15 cellular contexts compared by ENCODE assay signal in genomic region chr12:59636945-59637656, GRCh38. TPM values are rescaled to one million over a fixed set of nuclear protein-coding genes. Genes with fewer than 3 reads are reported as not detected.
DNase-seq lines count a peak whose midpoint lies in the region; ATAC-seq lines count a peak whose summit lies in the region.
"Had no signal": no experiment of that assay in that cellular context is flagged by ENCODE, and none has a peak within 500 bp of the region (broad histone marks: within the 10 kb centered on the region; RNA-seq: fewer than 3 reads in every experiment).

No MANE protein-coding gene starts in this region.

- H3K36me3 Mint-ChIP-seq in activated naive CD4-positive, alpha-beta T cell treated with anti-CD3 and anti-CD28 coated beads for 36 hours (ENCODE audit: low read depth): peaks cover 16% of the 10 kb centered on the region

- DNase-seq in activated naive CD4-positive, alpha-beta T cell treated with anti-CD3 and anti-CD28 coated beads for 36 hours: no peak
- no peak for DNase-seq in activated naive CD4-positive, alpha-beta T cell (lab: John Stamatoyannopoulos, UW)
- DNase-seq in Right ventricle myocardium superior (no peak), aorta (no peak), LoVo (ENCODE audit: low spot score) (no peak), NCI-H748 treated with DMSO at 0.1 percent for 48 hours (lab: John Stamatoyannopoulos, UW) (no peak)
- DNase-seq: ACHN; activated CD8-positive, alpha-beta memory T cell treated with anti-CD3 and anti-CD28 coated beads, Interleukin-2, amount 10 ng/mL, durations not matched to agents 7 days and 5 days; DMS79; mammary epithelial cell; NCI-H2171 treated with DMSO at 0.1 percent for 48 hours; Peyer's patch had no signal

- no peaks in the 10 kb centered on the region for H3K27me3 ChIP-seq in aorta (ENCODE audit: control insufficient read depth in 1 of 2, insufficient read depth in 2 of 2, low read length in 1 of 2)
- H3K27me3 ChIP-seq: Peyer's patch had no signal

- CTCF ChIA-PET in activated naive CD4-positive, alpha-beta T cell treated with anti-CD3 and anti-CD28 coated beads for 36 hours (lab: Charles Lee): interaction anchor here (1.0 kb wide), 1 partner anchor 32 kb away, joined by 4 read pairs; no protein-coding TSS in a partner anchor

- no peaks in the 10 kb centered on the region for H3K36me3 ChIP-seq in aorta (ENCODE audit: control insufficient read depth in 1 of 2, insufficient read depth in 2 of 2, low read length in 1 of 2)
- H3K36me3 ChIP-seq: Peyer's patch had no signal

- H3K4me3 ChIP-seq in aorta (ENCODE audit: low read length in 2 of 2): no peak overlapping the region
- H3K4me3 ChIP-seq: Peyer's patch had no signal

- H3K9me3 ChIP-seq in aorta (ENCODE audit: control insufficient read depth, low read length): no peaks in the 10 kb centered on the region
- H3K9me3 ChIP-seq: Peyer's patch had no signal

- peaks cover 46% of the 10 kb centered on the region for H3K4me1 Mint-ChIP-seq in activated naive CD4-positive, alpha-beta T cell treated with anti-CD3 and anti-CD28 coated beads for 36 hours (ENCODE audit: low read depth)

- H3K9me3 Mint-ChIP-seq in activated naive CD4-positive, alpha-beta T cell treated with anti-CD3 and anti-CD28 coated beads for 36 hours: no peaks in the 10 kb centered on the region

- H3K27ac Mint-ChIP-seq in activated naive CD4-positive, alpha-beta T cell treated with anti-CD3 and anti-CD28 coated beads for 36 hours: peak overlapping the region; percentile 36
- H3K27ac Mint-ChIP-seq: activated CD8-positive, alpha-beta memory T cell treated with anti-CD3 and anti-CD28 coated beads, Interleukin-2, amount 10 ng/mL, durations not matched to agents 7 days and 5 days had no signal

- H3K27me3 Mint-ChIP-seq in activated naive CD4-positive, alpha-beta T cell treated with anti-CD3 and anti-CD28 coated beads for 36 hours (ENCODE audit: low read depth): no peaks in the 10 kb centered on the region
- H3K27me3 Mint-ChIP-seq: activated CD8-positive, alpha-beta memory T cell treated with anti-CD3 and anti-CD28 coated beads, Interleukin-2, amount 10 ng/mL, durations not matched to agents 7 days and 5 days had no signal

- no peak overlapping the region for H3K27ac ChIP-seq in aorta (ENCODE audit: low read depth in 1 of 2, low read length in 2 of 2)
- H3K27ac ChIP-seq: KMS-11, Peyer's patch had no signal

- H3K4me3 Mint-ChIP-seq in activated naive CD4-positive, alpha-beta T cell treated with anti-CD3 and anti-CD28 coated beads for 36 hours: no peak overlapping the region

- 84 to 85% methylated on average over 3 of the region's 3 CpGs for WGBS in aorta, 2 donors

- peaks cover 2 to 4% of the 10 kb centered on the region in 2 donors for H3K4me1 ChIP-seq in aorta (ENCODE audit: control insufficient read depth in 1 of 2, insufficient read depth in 2 of 2, low read length in 2 of 2)
- H3K4me1 ChIP-seq: Peyer's patch had no signal

- intact Hi-C loops in activated naive CD4-positive, alpha-beta T cell treated with anti-CD3 and anti-CD28 coated beads for 36 hours (cut with micrococcal nuclease): no loop called here
- intact Hi-C loops in Right ventricle myocardium superior (cut with DNase I): no loop called here
- intact Hi-C loops in aorta (cut with DNase I): loop anchor here in 1 of 2 donors (5.0 kb wide), 1 partner anchor 35 kb away; no protein-coding TSS in a partner anchor

- ATAC-seq in GM21619 (IDR thresholded peaks at IDR 0.05; ENCODE audit: unreplicated experiment) (peak; percentile 73), HG03442 (IDR thresholded peaks at IDR 0.05; ENCODE audit: unreplicated experiment) (peak; percentile 66), Right ventricle myocardium superior (ENCODE audit: poor library complexity) (no peak), aorta (ENCODE audit: low FRiP score) (no peak)
- ATAC-seq: activated CD8-positive, alpha-beta memory T cell treated with anti-CD3 and anti-CD28 coated beads, Interleukin-2, amount 10 ng/mL, durations not matched to agents 7 days and 5 days had no signal

RNA-seq across cellular contexts. Expression of gene SLC16A7, which starts 41.3 kb away (rescaled TPM):
- total RNA-seq in activated naive CD4-positive, alpha-beta T cell treated with anti-CD3 and anti-CD28 coated beads for 36 hours: 10 to 100 TPM; 27.5 to 27.8 TPM
- total RNA-seq in Right ventricle myocardium superior (108 TPM), aorta (10 to 100 TPM; 46.7 to 60.2 TPM)
- polyA plus RNA-seq in aorta: 1 to 10 TPM in 1 of 2 donors, under 1 TPM in 1; 0.88 to 4.5 TPM

Comparison
In these comparisons a context has a peak if more than half of its experiments do, and no peak if none do; other contexts are left out.
1. ATAC-seq: peak in GM21619 (single experiment) and HG03442 (single experiment); none in Right ventricle myocardium superior (single experiment) and aorta (single experiment).